Comparison of ENCODE assay signal across 27 cellular contexts in genomic region chr2:46180189-46180588, GRCh38.
DNase-seq lines count a peak whose midpoint lies in the region; ATAC-seq and TF ChIP-seq lines count a peak whose summit lies in the region.
"Had no signal": no experiment of that assay in that cellular context is flagged by ENCODE, and none has a peak within 500 bp of the region (broad histone marks: within the 10 kb centered on the region; RNA-seq: fewer than 3 reads in every experiment).

No MANE protein-coding gene starts in this region.

- no peak overlapping the region for H2BK120ac ChIP-seq in mesendoderm (ENCODE audit: low read depth, low read length)

- H3K4me3 ChIP-seq in brain microvascular endothelial cell (ENCODE audit: low read depth, low read length) = no peak overlapping the region
- H3K4me3 ChIP-seq in mesendoderm (ENCODE audit: low read length) = no peak overlapping the region
- H3K4me3 ChIP-seq: A549, body of pancreas, gastrocnemius medialis, GM12878, K562, SJSA1 had no signal

- DNase-seq in activated naive CD8-positive, alpha-beta T cell treated with anti-CD3 and anti-CD28 coated beads, Interleukin-2, amount 10 ng/mL, durations not matched to agents 7 days and 5 days = no peak
- no peak for DNase-seq in activated naive CD8-positive, alpha-beta T cell treated with anti-CD3 and anti-CD28 coated beads for 36 hours
- DNase-seq in brain microvascular endothelial cell = no peak
- no peak for DNase-seq in mesendoderm
- DNase-seq in stimulated activated effector memory CD8-positive, alpha-beta T cell treated with anti-CD3 and anti-CD28 coated beads, Interleukin-12 subunit alpha, Interleukin-12 subunit beta, amount 100 ng/mL, for 72 hours (ENCODE audit: low spot score in 2 of 2) = no peak
- no peak for DNase-seq in NCI-H524 treated with DMSO at 0.1 percent for 48 hours (lab: John Stamatoyannopoulos, UW)
- no peak for DNase-seq in NCI-H2107 (lab: John Stamatoyannopoulos, UW)
- DNase-seq: activated CD4-positive, alpha-beta T cell treated with anti-CD3 and anti-CD28 coated beads for 48 hours; activated naive CD4-positive, alpha-beta T cell treated with Interleukin-2 at 50 U/mL for 16 hours; activated T-cell treated with anti-CD3 and anti-CD28 coated beads, Interleukin-2, amount 50 U/mL, for 1 hour; BE2C; body of pancreas; gastrocnemius medialis; GOT3; HFFc6; NCI-H1048; NCI-H1694; NCI-H446 treated with DMSO at 0.1 percent for 48 hours; NCI-H82; RPMI8226; stimulated activated naive CD4-positive, alpha-beta T cell; T-cell had no signal

- no peak overlapping the region for H3K4me3 Mint-ChIP-seq in activated naive CD8-positive, alpha-beta T cell treated with anti-CD3 and anti-CD28 coated beads, Interleukin-2, amount 10 ng/mL, durations not matched to agents 7 days and 5 days
- H3K4me3 Mint-ChIP-seq in activated naive CD8-positive, alpha-beta T cell treated with anti-CD3 and anti-CD28 coated beads for 36 hours = no peak overlapping the region
- no peak overlapping the region for H3K4me3 Mint-ChIP-seq in stimulated activated effector memory CD8-positive, alpha-beta T cell treated with anti-CD3 and anti-CD28 coated beads, Interleukin-12 subunit alpha, Interleukin-12 subunit beta, amount 100 ng/mL, for 72 hours
- H3K4me3 Mint-ChIP-seq: T-cell had no signal

- H3K18ac ChIP-seq in mesendoderm (ENCODE audit: low read length) = no peak overlapping the region

- no peak overlapping the region for H3K4me2 ChIP-seq in mesendoderm (ENCODE audit: low read length)
- H3K4me2 ChIP-seq: A549 had no signal

- no peaks in the 10 kb centered on the region for H3K27me3 Mint-ChIP-seq in activated naive CD8-positive, alpha-beta T cell treated with anti-CD3 and anti-CD28 coated beads, Interleukin-2, amount 10 ng/mL, durations not matched to agents 7 days and 5 days
- H3K27me3 Mint-ChIP-seq in activated naive CD8-positive, alpha-beta T cell treated with anti-CD3 and anti-CD28 coated beads for 36 hours = no peaks in the 10 kb centered on the region
- H3K27me3 Mint-ChIP-seq: T-cell had no signal

- peaks cover 2% of the 10 kb centered on the region for H3K4me1 ChIP-seq in mesendoderm (ENCODE audit: control insufficient read depth, low read depth, low read length)
- H3K4me1 ChIP-seq: BE2C, body of pancreas had no signal

- H3K36me3 ChIP-seq in brain microvascular endothelial cell (replicated peaks) = peaks cover 5% of the 10 kb centered on the region
- H3K36me3 ChIP-seq in mesendoderm (ENCODE audit: control insufficient read depth, insufficient read depth, low read length) = no peaks in the 10 kb centered on the region
- H3K36me3 ChIP-seq: gastrocnemius medialis had no signal

- H3K27me3 ChIP-seq in brain microvascular endothelial cell (replicated peaks) (no peaks in the 10 kb centered on the region), mesendoderm (ENCODE audit: insufficient read depth, low read length, poor library complexity) (no peaks in the 10 kb centered on the region)
- H3K27me3 ChIP-seq: BE2C, body of pancreas, gastrocnemius medialis, SJSA1 had no signal

- H4K5ac ChIP-seq in mesendoderm (ENCODE audit: low read length) = no peak overlapping the region

- H3K9me3 Mint-ChIP-seq in activated naive CD8-positive, alpha-beta T cell treated with anti-CD3 and anti-CD28 coated beads, Interleukin-2, amount 10 ng/mL, durations not matched to agents 7 days and 5 days = no peaks in the 10 kb centered on the region
- H3K9me3 Mint-ChIP-seq in activated naive CD8-positive, alpha-beta T cell treated with anti-CD3 and anti-CD28 coated beads for 36 hours = no peaks in the 10 kb centered on the region
- H3K9me3 Mint-ChIP-seq in stimulated activated effector memory CD8-positive, alpha-beta T cell treated with anti-CD3 and anti-CD28 coated beads, Interleukin-12 subunit alpha, Interleukin-12 subunit beta, amount 100 ng/mL, for 72 hours = no peaks in the 10 kb centered on the region
- H3K9me3 Mint-ChIP-seq: HFFc6, T-cell had no signal

- no peak overlapping the region for H4K8ac ChIP-seq in mesendoderm (ENCODE audit: low read depth, low read length)

- H3K23ac ChIP-seq in mesendoderm (ENCODE audit: low read length) = peak overlapping the region; percentile 35

- H2BK15ac ChIP-seq in mesendoderm (replicated peaks; ENCODE audit: low read depth) = no peak overlapping the region

- POLR2A ChIA-PET in activated naive CD8-positive, alpha-beta T cell treated with anti-CD3 and anti-CD28 coated beads, Interleukin-2, amount 10 ng/mL, durations not matched to agents 7 days and 5 days (lab: Charles Lee) = no interaction called here

- no peaks in the 10 kb centered on the region for H3K79me2 ChIP-seq in mesendoderm (ENCODE audit: control insufficient read depth, insufficient read depth, low read length)

- no peak overlapping the region for H3K56ac ChIP-seq in mesendoderm (ENCODE audit: low read length)

- H3K27ac Mint-ChIP-seq in activated naive CD8-positive, alpha-beta T cell treated with anti-CD3 and anti-CD28 coated beads, Interleukin-2, amount 10 ng/mL, durations not matched to agents 7 days and 5 days = peak overlapping the region; percentile 85
- H3K27ac Mint-ChIP-seq in activated naive CD8-positive, alpha-beta T cell treated with anti-CD3 and anti-CD28 coated beads for 36 hours = no peak overlapping the region
- peak overlapping the region; percentile 73 for H3K27ac Mint-ChIP-seq in stimulated activated effector memory CD8-positive, alpha-beta T cell treated with anti-CD3 and anti-CD28 coated beads, Interleukin-12 subunit alpha, Interleukin-12 subunit beta, amount 100 ng/mL, for 72 hours
- H3K27ac Mint-ChIP-seq: T-cell had no signal

- H2AK5ac ChIP-seq in mesendoderm (ENCODE audit: low read length) = no peak overlapping the region

- H3K4me1 Mint-ChIP-seq in activated naive CD8-positive, alpha-beta T cell treated with anti-CD3 and anti-CD28 coated beads, Interleukin-2, amount 10 ng/mL, durations not matched to agents 7 days and 5 days = peaks cover 30% of the 10 kb centered on the region
- H3K4me1 Mint-ChIP-seq in activated naive CD8-positive, alpha-beta T cell treated with anti-CD3 and anti-CD28 coated beads for 36 hours = peaks cover 14% of the 10 kb centered on the region
- H3K4me1 Mint-ChIP-seq in stimulated activated effector memory CD8-positive, alpha-beta T cell treated with anti-CD3 and anti-CD28 coated beads, Interleukin-12 subunit alpha, Interleukin-12 subunit beta, amount 100 ng/mL, for 72 hours = peaks cover 36% of the 10 kb centered on the region

- WGBS in mesendoderm (ENCODE audit: extremely low coverage, insufficient coverage, low lambda C conversion rate) = no CpG with 5 or more reads among the region's 2 CpGs

- no peak overlapping the region for H2BK5ac ChIP-seq in mesendoderm (ENCODE audit: low read length)

- no peak overlapping the region for H3K9ac ChIP-seq in mesendoderm (ENCODE audit: low read length)

- ATAC-seq in activated naive CD8-positive, alpha-beta T cell treated with anti-CD3 and anti-CD28 coated beads, Interleukin-2, amount 10 ng/mL, durations not matched to agents 7 days and 5 days (ENCODE audit: low read depth) = no peak
- ATAC-seq in stimulated activated effector memory CD8-positive, alpha-beta T cell treated with anti-CD3 and anti-CD28 coated beads, Interleukin-12 subunit alpha, Interleukin-12 subunit beta, amount 100 ng/mL, for 72 hours = no peak
- ATAC-seq in HG02571 (IDR thresholded peaks at IDR 0.05; ENCODE audit: unreplicated experiment) = no peak
- ATAC-seq: A549, body of pancreas, gastrocnemius medialis, GM12878, K562, T-cell had no signal

- H3K4ac ChIP-seq in mesendoderm (ENCODE audit: low read depth, low read length) = no peak overlapping the region

- in situ Hi-C loops in brain microvascular endothelial cell (cut with HindIII; ENCODE audit: low pct_ligation_motif_present, low sequenced_read_pairs) = no loop called here

- TF ChIP-seq CTCF in brain microvascular endothelial cell (IDR thresholded peaks at IDR 0.05; ENCODE audit: low read depth, low read length, missing control alignments) = no peak

- H3K36me3 Mint-ChIP-seq in activated naive CD8-positive, alpha-beta T cell treated with anti-CD3 and anti-CD28 coated beads, Interleukin-2, amount 10 ng/mL, durations not matched to agents 7 days and 5 days = peaks cover 2% of the 10 kb centered on the region
- H3K36me3 Mint-ChIP-seq in activated naive CD8-positive, alpha-beta T cell treated with anti-CD3 and anti-CD28 coated beads for 36 hours = peaks cover under 1% of the 10 kb centered on the region
- H3K36me3 Mint-ChIP-seq in stimulated activated effector memory CD8-positive, alpha-beta T cell treated with anti-CD3 and anti-CD28 coated beads, Interleukin-12 subunit alpha, Interleukin-12 subunit beta, amount 100 ng/mL, for 72 hours = peaks cover 31% of the 10 kb centered on the region

- no peaks in the 10 kb centered on the region for H3K79me1 ChIP-seq in mesendoderm (ENCODE audit: low read length)

- H3K27ac ChIP-seq in brain microvascular endothelial cell (peak overlapping the region; percentile 87), mesendoderm (ENCODE audit: low read depth, low read length) (no peak overlapping the region)
- H3K27ac ChIP-seq: body of pancreas had no signal
